ENCODE assay signal across 2 cellular contexts in genomic region chr1:41162441-41162840, GRCh38.
TF ChIP-seq lines count a peak whose summit lies in the region.

No MANE protein-coding gene starts in this region.

TF ChIP-seq in HepG2, 621 proteins besides CTCF, POLR2A, EP300 and RAD21 (continued from another document and continues in another):
- TF ChIP-seq ZSCAN5A (CRISPR knock-in tag; IDR thresholded peaks at IDR 0.05; ENCODE audit: borderline replicate concordance) = no peak
- no peak for TF ChIP-seq ZNF552 (CRISPR knock-in tag; IDR thresholded peaks at IDR 0.05; ENCODE audit: borderline replicate concordance)
- no peak for TF ChIP-seq TBP (CRISPR knock-in tag; IDR thresholded peaks at IDR 0.05)
- TF ChIP-seq ZNF605 (CRISPR knock-in tag; IDR thresholded peaks at IDR 0.05) = no peak
- no peak for TF ChIP-seq CSRNP1 (CRISPR knock-in tag; IDR thresholded peaks at IDR 0.05)
- no peak for TF ChIP-seq GMEB1 (CRISPR knock-in tag; IDR thresholded peaks at IDR 0.05; ENCODE audit: borderline replicate concordance)
- no peak for TF ChIP-seq ARID4A (CRISPR knock-in tag; IDR thresholded peaks at IDR 0.05; ENCODE audit: borderline replicate concordance)
- TF ChIP-seq NR1H2 (CRISPR knock-in tag; IDR thresholded peaks at IDR 0.05; ENCODE audit: borderline replicate concordance, low read depth) = no peak
- TF ChIP-seq LRRFIP1 (CRISPR knock-in tag; conservative IDR thresholded peaks at IDR 0.05) = no peak
- no peak for TF ChIP-seq KLF12 (CRISPR knock-in tag; IDR thresholded peaks at IDR 0.05; ENCODE audit: borderline replicate concordance)
- no peak for TF ChIP-seq RXRA (CRISPR knock-in tag; IDR thresholded peaks at IDR 0.05)

TF ChIP-seq in K562, 482 proteins besides CTCF, POLR2A, EP300 and RAD21 (continued from another document):
- TF ChIP-seq HINFP (tag; conservative IDR thresholded peaks at IDR 0.05; ENCODE audit: low read depth) (no peak), FOS (IDR thresholded peaks at IDR 0.05; ENCODE audit: extremely low read depth, insufficient read length) (no peak), ZBTB1 (CRISPR knock-in tag; IDR thresholded peaks at IDR 0.05; ENCODE audit: borderline replicate concordance, low read depth) (no peak), DDX20 (tag; IDR thresholded peaks at IDR 0.05; ENCODE audit: low read depth) (no peak), ILF3 (IDR thresholded peaks at IDR 0.05; ENCODE audit: borderline replicate concordance) (no peak), MCM2 (IDR thresholded peaks at IDR 0.05; ENCODE audit: low read depth) (no peak), ZNF143 (CRISPR knock-in tag; IDR thresholded peaks at IDR 0.05) (no peak), MYBL2 (IDR thresholded peaks at IDR 0.05; ENCODE audit: low read depth) (no peak), MYBL2 (CRISPR knock-in tag; IDR thresholded peaks at IDR 0.05; ENCODE audit: borderline replicate concordance) (no peak), EWSR1 (IDR thresholded peaks at IDR 0.05; ENCODE audit: borderline replicate concordance, low read depth, partially characterized antibody) (no peak), NCOA1 (IDR thresholded peaks at IDR 0.05; ENCODE audit: low read depth) (no peak), VEZF1 (CRISPR knock-in tag; IDR thresholded peaks at IDR 0.05) (no peak)
